In genomic region chr12:82694970-82695369, GRCh38 we compare ENCODE assay signal across 22 cellular contexts. TPM values are rescaled to one million over a fixed set of nuclear protein-coding genes. Genes with fewer than 3 reads are reported as not detected.
DNase-seq lines count a peak whose midpoint lies in the region; ATAC-seq, FAIRE-seq and TF ChIP-seq lines count a peak whose summit lies in the region.
"Had no signal": no experiment of that assay in that cellular context is flagged by ENCODE, and none has a peak within 500 bp of the region (broad histone marks: within the 10 kb centered on the region; RNA-seq: fewer than 3 reads in every experiment).

No MANE protein-coding gene starts in this region.

- no peaks in the 10 kb centered on the region for H3K27me3 ChIP-seq in bronchial epithelial cell (ENCODE audit: control insufficient read depth, insufficient read depth, low read length)
- H3K27me3 ChIP-seq in left lung: no peaks in the 10 kb centered on the region
- H3K27me3 ChIP-seq: upper lobe of left lung had no signal

- DNase-seq in AG08395 (ENCODE audit: low spot score) (peak; percentile 6), HCEC 1CT (peak; percentile 5), bronchial epithelial cell (ENCODE audit: low read depth) (peak; percentile 21), left lung (no peak), amygdala (lab: John Stamatoyannopoulos, UW) (no peak)
- DNase-seq in activated naive CD4-positive, alpha-beta T cell treated with anti-CD3 and anti-CD28 coated beads, Interleukin-2, amount 50 U/mL, for 16 hours: no peak
- DNase-seq: activated CD4-positive, alpha-beta memory T cell treated with anti-CD3 and anti-CD28 coated beads, Interleukin-2, amount 10 ng/mL, durations not matched to agents 7 days and 5 days; effector memory CD4-positive, alpha-beta T cell; kidney; NCI-H1417 treated with DMSO at 0.1 percent for 48 hours; NCI-H524; NK-92 treated with Interleukin-12 subunit alpha and Interleukin-12 subunit beta, amount 100 ng/mL, for 24 hours; SIG-M5; T-cell; upper lobe of left lung had no signal

- ATAC-seq in left lung (peak; percentile 86), HG03175 (IDR thresholded peaks at IDR 0.05; ENCODE audit: unreplicated experiment) (no peak), GM21619 (IDR thresholded peaks at IDR 0.05; ENCODE audit: unreplicated experiment) (no peak)
- ATAC-seq: K562, T-cell had no signal

- intact Hi-C loops in left lung (cut with DNase I): no loop called here

- H3K27ac ChIP-seq in left lung: no peak overlapping the region
- H3K27ac ChIP-seq: C4-2B, skin epidermis, upper lobe of left lung had no signal

- no peak overlapping the region for H3K4me3 ChIP-seq in bronchial epithelial cell (ENCODE audit: low read depth, low read length)
- H3K4me3 ChIP-seq in left lung: no peak overlapping the region
- H3K4me3 ChIP-seq: K562, skin epidermis, upper lobe of left lung had no signal

- H3K36me3 ChIP-seq in bronchial epithelial cell (ENCODE audit: control insufficient read depth, insufficient read depth, low read length) (no peaks in the 10 kb centered on the region), left lung (peaks cover 0 to 3% of the 10 kb centered on the region in 2 donors)
- H3K36me3 ChIP-seq: upper lobe of left lung had no signal

- no peaks in the 10 kb centered on the region for H3K9me3 ChIP-seq in left lung
- H3K9me3 ChIP-seq: upper lobe of left lung had no signal

- FAIRE-seq in bronchial epithelial cell (lab: Jason Lieb, UNC): no peak
- FAIRE-seq: colon, GM19239, K562, kidney had no signal

- TF ChIP-seq CTCF in bronchial epithelial cell (IDR thresholded peaks at IDR 0.05; ENCODE audit: insufficient read depth, low read length, severe bottlenecking) (no peak), left lung (IDR thresholded peaks at IDR 0.05) (no peak)

- H3K4me1 ChIP-seq in left lung: peaks cover 0 to 8% of the 10 kb centered on the region in 2 donors

RNA-seq across cellular contexts. Expression of gene TMTC2, which starts 8.3 kb away (rescaled TPM):
- 9.3 and 10.5 TPM in 2 replicates for total RNA-seq in bronchial epithelial cell
- 10 to 100 TPM; 17.2 to 39.0 TPM for total RNA-seq in left lung

Comparison
In these comparisons a context has a peak if more than half of its experiments do, and no peak if none do; other contexts are left out.
1. DNase-seq: peak in AG08395 (single experiment), HCEC 1CT (single experiment) and bronchial epithelial cell (single experiment); none in left lung (0 of 2), amygdala (0 of 56) and activated naive CD4-positive, alpha-beta T cell treated with anti-CD3 and anti-CD28 coated beads, Interleukin-2, amount 50 U/mL, for 16 hours (single experiment).